Comparison of ENCODE assay signal across 1 cellular context in the genomic region with DNA sequence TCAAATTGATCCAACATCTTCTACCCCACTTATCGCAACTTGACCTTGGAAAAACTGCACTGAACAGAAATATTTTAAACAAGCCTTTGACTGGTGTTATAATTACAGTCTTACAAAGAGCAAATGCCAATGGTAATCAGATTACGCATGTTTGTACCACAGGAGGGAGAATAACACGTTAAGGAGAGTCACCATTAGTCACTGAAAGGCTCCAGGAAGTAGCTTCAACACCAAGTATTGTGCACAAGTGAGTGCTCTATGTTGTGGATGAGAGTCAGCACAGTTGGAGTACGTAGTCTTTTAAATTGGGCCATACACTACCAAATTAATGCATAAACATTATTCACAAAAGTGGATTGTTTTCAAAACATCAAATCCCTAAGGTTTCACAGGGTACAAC.
TF ChIP-seq lines count a peak whose summit lies in the region.

No MANE protein-coding gene starts in this region.

TF ChIP-seq in H1, 55 proteins besides CTCF, POLR2A, EP300 and RAD21:
- no peak for TF ChIP-seq TCF12 (IDR thresholded peaks at IDR 0.05; ENCODE audit: low read depth, low read length)
- TF ChIP-seq, protein P1, sequence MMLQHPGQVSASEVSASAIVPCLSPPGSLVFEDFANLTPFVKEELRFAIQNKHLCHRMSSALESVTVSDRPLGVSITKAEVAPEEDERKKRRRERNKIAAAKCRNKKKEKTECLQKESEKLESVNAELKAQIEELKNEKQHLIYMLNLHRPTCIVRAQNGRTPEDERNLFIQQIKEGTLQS (IDR thresholded peaks at IDR 0.05; ENCODE audit: insufficient read depth, low read depth, low read length) = no peak
- TF ChIP-seq BRCA1 (IDR thresholded peaks at IDR 0.05; ENCODE audit: low read depth, low read length) = no peak
- no peak for TF ChIP-seq CBX8 (IDR thresholded peaks at IDR 0.05; ENCODE audit: borderline replicate concordance, low read depth, low read length)
- no peak for TF ChIP-seq HDAC6 (IDR thresholded peaks at IDR 0.05; ENCODE audit: low read depth, low read length)
- TF ChIP-seq, protein P2, sequence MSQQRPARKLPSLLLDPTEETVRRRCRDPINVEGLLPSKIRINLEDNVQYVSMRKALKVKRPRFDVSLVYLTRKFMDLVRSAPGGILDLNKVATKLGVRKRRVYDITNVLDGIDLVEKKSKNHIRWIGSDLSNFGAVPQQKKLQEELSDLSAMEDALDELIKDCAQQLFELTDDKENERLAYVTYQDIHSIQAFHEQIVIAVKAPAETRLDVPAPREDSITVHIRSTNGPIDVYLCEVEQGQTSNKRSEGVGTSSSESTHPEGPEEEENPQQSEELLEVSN (IDR thresholded peaks at IDR 0.05) = no peak
- TF ChIP-seq ASH2L (IDR thresholded peaks at IDR 0.05; ENCODE audit: low read length) = no peak
- TF ChIP-seq KDM4A (IDR thresholded peaks at IDR 0.05; ENCODE audit: low read depth, low read length, severe bottlenecking) = no peak
- TF ChIP-seq CREB1 (IDR thresholded peaks at IDR 0.05) = no peak
